In genomic region chr18:13377496-13377895, GRCh38 we compare ENCODE assay signal across 11 cellular contexts.
A peak's percentile ranks its signal among the peaks of the same experiment; 100 is the strongest.
DNase-seq lines count a peak whose midpoint lies in the region; ATAC-seq and TF ChIP-seq lines count a peak whose summit lies in the region.
"Had no signal": no experiment of that assay in that cellular context is flagged by ENCODE, and none has a peak within 500 bp of the region (broad histone marks: within the 10 kb centered on the region; RNA-seq: fewer than 3 reads in every experiment).

No MANE protein-coding gene starts in this region.

- no peak overlapping the region for H3K4me3 ChIP-seq in stomach
- H3K4me3 ChIP-seq: MG63, prostate gland had no signal

- H3K27me3 ChIP-seq in stomach: no peaks in the 10 kb centered on the region
- H3K27me3 ChIP-seq: MG63 had no signal

- TF ChIP-seq CTCF in stomach (IDR thresholded peaks at IDR 0.05): no peak

- TF ChIP-seq POLR2A in stomach (IDR thresholded peaks at IDR 0.05): no peak

- H3K27ac ChIP-seq in stomach: no peak overlapping the region

- in situ Hi-C loops in Caki2 (cut with HindIII; ENCODE audit: low pct_unique_long_range_greater_than_20kb, low sequenced_read_pairs): no loop called here

- ATAC-seq in GM18870 (IDR thresholded peaks at IDR 0.05; ENCODE audit: unreplicated experiment): no peak

- intact Hi-C loops in stomach (cut with DNase I; ENCODE audit: low total_unique reads): no loop called here

- H3K4me1 ChIP-seq in stomach: peaks cover 15 to 58% (median 34%) of the 10 kb centered on the region in 4 donors

- no peak for TF ChIP-seq EP300 in stomach (IDR thresholded peaks at IDR 0.05)

- H3K36me3 ChIP-seq in stomach: no peaks in the 10 kb centered on the region
- H3K36me3 ChIP-seq: MG63, prostate gland had no signal

- DNase-seq in A172 (ENCODE audit: low spot score) (peak; percentile 87), Caki2 (ENCODE audit: low read depth) (peak; percentile 6), iris pigment epithelial cell (ENCODE audit: low read depth) (peak; percentile 27), NCI-H1048 (lab: John Stamatoyannopoulos, UW) (no peak), stomach (no peak), superior temporal gyrus (ENCODE audit: extremely low spot score) (no peak)
- peak; percentile 56 for DNase-seq in activated CD4-positive, CD25-positive, alpha-beta regulatory T cell treated with anti-CD3 and anti-CD28 coated beads, Interleukin-2, amount 50 U/mL, for 72 hours
- DNase-seq: EL, MG63 had no signal

- 82 to 92% (median 88%) methylated on average over 8 of the region's 8 CpGs for WGBS in stomach, 5 donors

- no peaks in the 10 kb centered on the region for H3K9me3 ChIP-seq in stomach
- H3K9me3 ChIP-seq: MG63, prostate gland had no signal

Comparison
In these comparisons a context has a peak if more than half of its experiments do, and no peak if none do; other contexts are left out.
1. DNase-seq: peak in A172 (single experiment), Caki2 (single experiment), activated CD4-positive, CD25-positive, alpha-beta regulatory T cell treated with anti-CD3 and anti-CD28 coated beads, Interleukin-2, amount 50 U/mL, for 72 hours (single experiment) and iris pigment epithelial cell (single experiment); none in NCI-H1048 (single experiment), stomach (single experiment) and superior temporal gyrus (single experiment).